ENCODE assay signal across 16 cellular contexts in the genomic region with DNA sequence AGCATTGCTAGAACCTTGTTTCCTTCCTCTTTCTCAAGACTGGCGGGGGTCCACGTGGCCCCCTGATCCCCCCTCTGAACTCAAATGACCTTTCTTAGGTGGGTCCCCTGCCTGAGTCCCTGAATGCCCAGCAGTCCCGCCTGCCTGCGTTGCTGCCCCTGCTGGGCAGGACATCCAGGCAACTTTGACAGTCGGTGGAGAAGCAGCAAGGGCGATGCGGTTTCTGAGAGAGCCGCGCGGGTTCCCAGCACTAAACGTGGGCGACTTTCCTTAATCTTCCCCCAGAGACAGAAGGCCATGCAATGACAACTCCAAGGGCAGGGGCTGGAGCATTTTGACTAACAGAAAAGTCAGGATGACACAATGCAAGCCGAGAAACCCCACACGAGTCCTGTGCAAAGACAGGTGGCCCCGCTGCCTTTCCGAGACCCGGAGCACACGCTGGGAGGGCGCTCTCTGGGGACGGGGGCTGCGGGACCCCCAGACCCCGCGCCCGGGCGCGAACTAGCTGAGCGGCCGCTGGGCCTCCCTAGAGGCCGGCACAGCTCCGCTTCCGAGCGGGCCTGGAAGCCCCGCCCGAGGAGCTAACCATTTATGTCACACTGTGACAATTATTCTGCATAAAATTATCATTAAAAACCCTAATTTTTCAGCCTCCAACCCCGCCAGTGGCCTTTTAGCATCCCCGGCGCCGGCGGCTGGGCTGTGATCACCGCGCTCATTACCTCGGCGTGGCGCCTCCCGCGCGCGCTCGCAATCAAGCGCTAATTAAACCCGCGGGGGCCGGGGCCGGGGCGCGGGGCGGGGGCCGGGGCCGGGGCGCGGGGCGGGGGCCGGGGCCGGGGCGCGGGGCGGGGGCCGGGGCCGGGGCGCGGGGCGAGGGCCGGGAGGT. TPM values are rescaled to one million over a fixed set of nuclear protein-coding genes. Genes with fewer than 3 reads are reported as not detected.
DNase-seq lines count a peak whose midpoint lies in the region; ATAC-seq, FAIRE-seq and TF ChIP-seq lines count a peak whose summit lies in the region.
"Had no signal": no experiment of that assay in that cellular context is flagged by ENCODE, and none has a peak within 500 bp of the region (broad histone marks: within the 10 kb centered on the region; RNA-seq: fewer than 3 reads in every experiment).

No MANE protein-coding gene starts in this region.

- H3K27me3 ChIP-seq in HUES64 (ENCODE audit: insufficient read depth, low read length) (peaks cover 61% of the 10 kb centered on the region), keratinocyte (ENCODE audit: control insufficient read depth, extremely low read depth, insufficient read depth, low read length) (peaks cover 72% of the 10 kb centered on the region), skeletal muscle tissue (ENCODE audit: control insufficient read depth in 3 of 3, insufficient read depth in 3 of 3, low read length in 3 of 3) (peaks cover 13 to 30% (median 14%) of the 10 kb centered on the region in 3 donors), upper lobe of right lung (peaks cover 70% of the 10 kb centered on the region)

- no peak overlapping the region for H3K27ac Mint-ChIP-seq in chondrocyte (ENCODE audit: unreplicated experiment)

- intact Hi-C loops in upper lobe of right lung (cut with DNase I), result no loop called here

- peaks cover 26% of the 10 kb centered on the region for H3K4me1 ChIP-seq in HUES64 (ENCODE audit: insufficient read depth, low read length)
- H3K4me1 ChIP-seq in keratinocyte (ENCODE audit: control insufficient read depth, extremely low read depth, insufficient read depth, low read length), result no peaks in the 10 kb centered on the region
- H3K4me1 ChIP-seq in skeletal muscle tissue (ENCODE audit: control insufficient read depth in 3 of 3, insufficient read depth in 3 of 3, low read length in 3 of 3), result peaks cover 31 to 48% (median 43%) of the 10 kb centered on the region in 3 donors
- peaks cover 3% of the 10 kb centered on the region for H3K4me1 ChIP-seq in upper lobe of right lung

- H2AFZ ChIP-seq in keratinocyte (ENCODE audit: control insufficient read depth, low read length), result no peak overlapping the region

- H3K36me3 Mint-ChIP-seq in chondrocyte (ENCODE audit: low read depth), result peaks cover 6% of the 10 kb centered on the region

- dilution Hi-C loops in keratinocyte (cut with MboI; ENCODE audit: extremely low pct_ligation_motif_present, low sequenced_read_pairs), result no loop called here

- peak overlapping the region; percentile 32 for H3K4me2 ChIP-seq in keratinocyte (ENCODE audit: control insufficient read depth, extremely low read depth, insufficient read depth, low read depth, low read length)

- peaks cover 13% of the 10 kb centered on the region for H3K27me3 Mint-ChIP-seq in chondrocyte (ENCODE audit: low read depth)

- TF ChIP-seq CTCF in chondrocyte (IDR thresholded peaks at IDR 0.05) (peak; percentile 51), keratinocyte (optimal IDR thresholded peaks at IDR 0.05 in 1 of 3, IDR thresholded peaks at IDR 0.05 in 1 of 3, conservative IDR thresholded peaks at IDR 0.05 in 1 of 3; ENCODE audit: extremely low read depth in 1 of 3, insufficient read depth in 2 of 3, low read length in 3 of 3) (no peak), upper lobe of right lung (IDR thresholded peaks at IDR 0.05) (no peak)

- H3K9ac ChIP-seq in HUES64 (ENCODE audit: low read depth, low read length) (no peak overlapping the region), keratinocyte (ENCODE audit: control insufficient read depth, extremely low read depth, insufficient read depth, low read length) (no peak overlapping the region), skeletal muscle tissue (ENCODE audit: low read depth in 1 of 3, low read length in 3 of 3) (peak overlapping the region; percentile 47 to 75 (median 64))

- peak overlapping the region; percentile 48 for H3K4me3 ChIP-seq in HUES64 (ENCODE audit: low read length)
- H3K4me3 ChIP-seq in keratinocyte (ENCODE audit: control insufficient read depth in 2 of 3, extremely low read depth in 1 of 3, insufficient read depth in 2 of 3, low read depth in 1 of 3, low read length in 3 of 3), result no peak overlapping the region
- peak overlapping the region; percentile 58 to 66 (median 61) for H3K4me3 ChIP-seq in skeletal muscle tissue (ENCODE audit: low read length in 3 of 3)
- H3K4me3 ChIP-seq in upper lobe of right lung, result no peak overlapping the region
- H3K4me3 ChIP-seq: GM12878 had no signal

- WGBS in HUES64, result 2% methylated on average over 70 of the region's 73 CpGs

- H3K9me3 ChIP-seq in HUES64 (ENCODE audit: insufficient read depth, low read depth, low read length) (peaks cover 5% of the 10 kb centered on the region; the same call in 1 of the 2 replicates), keratinocyte (ENCODE audit: control insufficient read depth, low read depth, low read length) (no peaks in the 10 kb centered on the region), skeletal muscle tissue (ENCODE audit: control insufficient read depth in 3 of 3, low read length in 3 of 3) (no peaks in the 10 kb centered on the region), upper lobe of right lung (no peaks in the 10 kb centered on the region)
- H3K9me3 ChIP-seq: neutrophil had no signal

- H3K27ac ChIP-seq in HUES64 (ENCODE audit: low read depth, low read length), result no peak overlapping the region
- H3K27ac ChIP-seq in keratinocyte (ENCODE audit: control insufficient read depth, insufficient read depth, low read length), result no peak overlapping the region
- H3K27ac ChIP-seq in skeletal muscle tissue (ENCODE audit: low read depth, low read length), result no peak overlapping the region
- no peak overlapping the region for H3K27ac ChIP-seq in upper lobe of right lung
- H3K27ac ChIP-seq: epithelial cell of prostate, neutrophil had no signal

- H4K20me1 ChIP-seq in keratinocyte (ENCODE audit: control insufficient read depth, extremely low read depth, insufficient read depth, low read length), result no peaks in the 10 kb centered on the region

- no peak for DNase-seq in chondrocyte (ENCODE audit: low spot score)
- DNase-seq in keratinocyte (ENCODE audit: low read depth, low spot score), result no peak
- no peak for DNase-seq in upper lobe of right lung
- DNase-seq: activated CD8-positive, alpha-beta memory T cell treated with anti-CD3 and anti-CD28 coated beads, Interleukin-2, amount 50 U/mL, for 4 hours; islet precursor cell; NCI-H345; stimulated activated naive CD8-positive, alpha-beta T cell treated with anti-CD3 and anti-CD28 coated beads, Interleukin-15, Interleukin-2, amounts not matched to agents 100 U/mL and 50 U/mL, for 24 hours had no signal

- H3K79me2 ChIP-seq in keratinocyte (ENCODE audit: control insufficient read depth, insufficient read depth, low read length), result no peaks in the 10 kb centered on the region

- no peaks in the 10 kb centered on the region for H3K9me1 ChIP-seq in keratinocyte (ENCODE audit: control insufficient read depth, extremely low read depth, insufficient read depth, low read length)

- H3K4me1 Mint-ChIP-seq in chondrocyte (ENCODE audit: low read depth), result peaks cover 23% of the 10 kb centered on the region

- H3K9me3 Mint-ChIP-seq in chondrocyte (ENCODE audit: low read depth), result peaks cover 21% of the 10 kb centered on the region

- ATAC-seq in GM18907 (IDR thresholded peaks at IDR 0.05; ENCODE audit: unreplicated experiment), result no peak
- ATAC-seq in upper lobe of right lung, result no peak
- no peak for ATAC-seq in HG02884 (IDR thresholded peaks at IDR 0.05; ENCODE audit: unreplicated experiment)
- ATAC-seq: GM12878; stimulated activated naive CD8-positive, alpha-beta T cell treated with anti-CD3 and anti-CD28 coated beads, Interleukin-15, Interleukin-2, amounts not matched to agents 100 U/mL and 50 U/mL, for 24 hours had no signal

- FAIRE-seq in keratinocyte (lab: Jason Lieb, UNC), result no peak
- FAIRE-seq: GM12878 had no signal

- H3K36me3 ChIP-seq in HUES64 (ENCODE audit: insufficient read depth, low read length) (no peaks in the 10 kb centered on the region), keratinocyte (ENCODE audit: control insufficient read depth in 2 of 2, extremely low read depth in 1 of 2, insufficient read depth in 2 of 2, low read length in 2 of 2) (no peaks in the 10 kb centered on the region), skeletal muscle tissue (ENCODE audit: control insufficient read depth in 3 of 3, insufficient read depth in 3 of 3, low read length in 3 of 3) (no peaks in the 10 kb centered on the region), upper lobe of right lung (no peaks in the 10 kb centered on the region)
- H3K36me3 ChIP-seq: neutrophil had no signal

- peak overlapping the region; percentile 71 for H3K4me3 Mint-ChIP-seq in chondrocyte (ENCODE audit: unreplicated experiment)

RNA-seq across cellular contexts. Expression of a gene that starts 27.4 kb away (rescaled TPM):
- not detected for polyA plus RNA-seq in HUES64 (2013, experiment 1 of 2)
- polyA plus RNA-seq in HUES64 (2013, experiment 2 of 2), result not detected
- total RNA-seq in chondrocyte (not detected in 3 replicates), skeletal muscle tissue (3.1 TPM), upper lobe of right lung (not detected)
- polyA plus RNA-seq in keratinocyte, result not detected in 3 replicates
- polyA plus RNA-seq in keratinocyte (2011; ENCODE audit: low read depth), result not detected
- polyA plus RNA-seq in keratinocyte (2011; cell fraction: cytosol; rRNA removed), result not detected in 2 replicates
- polyA plus RNA-seq in keratinocyte (2011; cell fraction: nucleus; rRNA removed), result not detected in 2 replicates
- polyA plus RNA-seq in keratinocyte (2012; ENCODE audit: low replicate concordance), result not detected in 2 replicates
- not detected in 3 replicates for polyA minus RNA-seq in keratinocyte
- polyA minus RNA-seq in keratinocyte (2011; cell fraction: cytosol; rRNA and poly(A)+ RNA removed), result not detected
- polyA minus RNA-seq in keratinocyte (2011; cell fraction: nucleus; rRNA and poly(A)+ RNA removed), result not detected in 2 replicates
- total RNA-seq: GM12878, RPMI7951 had no signal
- polyA plus RNA-seq: adipose tissue, GM12878 had no signal

Comparison
In these comparisons a context has a peak if more than half of its experiments do, and no peak if none do; other contexts are left out.
1. H3K4me3 ChIP-seq: peak in HUES64 (single experiment) and skeletal muscle tissue (3 of 3); none in keratinocyte (0 of 3) and upper lobe of right lung (single experiment).
2. H3K9ac ChIP-seq: peak in skeletal muscle tissue (3 of 3); none in HUES64 (single experiment) and keratinocyte (single experiment).